ENCODE assay signal across 13 cellular contexts in genomic region chr4:173685761-173686260, GRCh38.
A peak's percentile ranks its signal among the peaks of the same experiment; 100 is the strongest.
DNase-seq lines count a peak whose midpoint lies in the region; ATAC-seq and TF ChIP-seq lines count a peak whose summit lies in the region.
"Had no signal": no experiment of that assay in that cellular context is flagged by ENCODE, and none has a peak within 500 bp of the region (broad histone marks: within the 10 kb centered on the region; RNA-seq: fewer than 3 reads in every experiment).

No MANE protein-coding gene starts in this region.

- no peaks in the 10 kb centered on the region for H3K9me2 ChIP-seq in SK-N-SH

- no peak overlapping the region for H2AFZ ChIP-seq in SK-N-SH (ENCODE audit: low read depth)
- no peak overlapping the region for H2AFZ ChIP-seq in smooth muscle cell (ENCODE audit: low read depth)

- H3K4me2 ChIP-seq in SK-N-SH = peak overlapping the region; percentile 43; the same call in 1 of the 2 replicates
- no peak overlapping the region for H3K4me2 ChIP-seq in smooth muscle cell
- H3K4me2 ChIP-seq: BLaER1 had no signal

- no peak for TF ChIP-seq EP300 in SK-N-SH (IDR thresholded peaks at IDR 0.05; ENCODE audit: borderline replicate concordance in 1 of 2, low read depth in 1 of 2, low read length in 1 of 2)

- no peaks in the 10 kb centered on the region for H3K36me3 ChIP-seq in SK-N-SH (replicated peaks in 1 of 2; ENCODE audit: control insufficient read depth in 1 of 2, insufficient read depth in 2 of 2, low read length in 1 of 2)
- no peaks in the 10 kb centered on the region for H3K36me3 ChIP-seq in smooth muscle cell (ENCODE audit: low read depth)
- H3K36me3 ChIP-seq in psoas muscle (ENCODE audit: insufficient read depth in 1 of 2, low read depth in 1 of 2) = no peaks in the 10 kb centered on the region
- H3K36me3 ChIP-seq: BLaER1 had no signal

- no peak for TF ChIP-seq CTCF in SK-N-SH (IDR thresholded peaks at IDR 0.05)
- TF ChIP-seq CTCF in smooth muscle cell (IDR thresholded peaks at IDR 0.05; ENCODE audit: borderline replicate concordance, insufficient read depth, poor library complexity, severe bottlenecking) = no peak
- TF ChIP-seq CTCF in psoas muscle (IDR thresholded peaks at IDR 0.05) = no peak

- H3K27ac ChIP-seq in SK-N-SH (ENCODE audit: low read depth in 2 of 2, low read length in 1 of 2) (no peak overlapping the region), right cardiac atrium (ENCODE audit: low read length) (peak overlapping the region; percentile 24), smooth muscle cell (ENCODE audit: low read depth) (no peak overlapping the region), psoas muscle (no peak overlapping the region)
- H3K27ac ChIP-seq: 22Rv1, BLaER1 had no signal

- CTCF ChIA-PET in SK-N-SH (lab: Yijun Ruan, JAX) = interaction anchor here (0.8 kb wide), 1 partner anchor 158 kb away, joined by 3 read pairs; no protein-coding TSS in a partner anchor

- H3K79me2 ChIP-seq in SK-N-SH (ENCODE audit: insufficient read depth) (no peaks in the 10 kb centered on the region), smooth muscle cell (ENCODE audit: low read depth) (no peaks in the 10 kb centered on the region)

- no peaks in the 10 kb centered on the region for H4K20me1 ChIP-seq in SK-N-SH (ENCODE audit: insufficient read depth)
- H4K20me1 ChIP-seq in smooth muscle cell (ENCODE audit: low read depth) = no peaks in the 10 kb centered on the region
- H4K20me1 ChIP-seq: BLaER1 had no signal

- no peaks in the 10 kb centered on the region for H3F3A ChIP-seq in SK-N-SH (replicated peaks; ENCODE audit: insufficient read depth)
- H3F3A ChIP-seq in smooth muscle cell (ENCODE audit: low read depth) = no peaks in the 10 kb centered on the region

- DNase-seq in SK-N-SH (no peak), right cardiac atrium (no peak), cardiac septum (ENCODE audit: low spot score) (no peak), head of caudate nucleus (peak in 22 of 42 donors; percentile 14 to 72 (median 31)), smooth muscle cell (lab: John Stamatoyannopoulos, UW; ENCODE audit: unreplicated experiment) (no peak), psoas muscle (no peak), CD1c-positive myeloid dendritic cell (ENCODE audit: extremely low spot score) (no peak)
- DNase-seq: CD4-positive, CD25-positive, alpha-beta regulatory T cell; DMS53 had no signal

- no peaks in the 10 kb centered on the region for H3K9me3 ChIP-seq in SK-N-SH
- no peaks in the 10 kb centered on the region for H3K9me3 ChIP-seq in right cardiac atrium (ENCODE audit: control insufficient read depth, low read length)
- no peaks in the 10 kb centered on the region for H3K9me3 ChIP-seq in smooth muscle cell (replicated peaks; ENCODE audit: low read depth)
- H3K9me3 ChIP-seq in psoas muscle = no peaks in the 10 kb centered on the region
- H3K9me3 ChIP-seq: BLaER1 had no signal

- H3K4me1 ChIP-seq in SK-N-SH (ENCODE audit: control insufficient read depth in 1 of 2, insufficient read depth in 2 of 2, low read depth in 1 of 2, low read length in 1 of 2) (no peaks in the 10 kb centered on the region; a peak in 1 of 4 replicates), right cardiac atrium (ENCODE audit: control insufficient read depth, insufficient read depth, low read length) (no peaks in the 10 kb centered on the region), smooth muscle cell (ENCODE audit: low read depth) (no peaks in the 10 kb centered on the region), psoas muscle (no peaks in the 10 kb centered on the region)
- H3K4me1 ChIP-seq: BLaER1 had no signal

- H3K27me3 ChIP-seq in SK-N-SH (ENCODE audit: insufficient read depth) = no peaks in the 10 kb centered on the region
- no peaks in the 10 kb centered on the region for H3K27me3 ChIP-seq in right cardiac atrium (ENCODE audit: control insufficient read depth, insufficient read depth)
- H3K27me3 ChIP-seq in smooth muscle cell (ENCODE audit: low read depth) = no peaks in the 10 kb centered on the region
- no peaks in the 10 kb centered on the region for H3K27me3 ChIP-seq in psoas muscle (ENCODE audit: insufficient read depth in 3 of 3, low read length in 2 of 3)
- H3K27me3 ChIP-seq: BLaER1 had no signal

- H3K4me3 ChIP-seq in SK-N-SH (ENCODE audit: low read depth in 2 of 2, low read length in 1 of 2) (no peak overlapping the region), right cardiac atrium (ENCODE audit: low read length) (no peak overlapping the region), smooth muscle cell (no peak overlapping the region), psoas muscle (no peak overlapping the region)
- H3K4me3 ChIP-seq: BLaER1 had no signal

- TF ChIP-seq RAD21 in SK-N-SH (IDR thresholded peaks at IDR 0.05; ENCODE audit: low read length) = no peak

- POLR2A ChIA-PET in SK-N-SH (lab: Yijun Ruan, JAX) = no interaction called here

- no peak for ATAC-seq in SK-N-SH treated with all-trans-retinoic acid at 6 μM for 48 hours
- no peak for ATAC-seq in right cardiac atrium
- no peak for ATAC-seq in psoas muscle
- ATAC-seq: HCT116 had no signal

- intact Hi-C loops in right cardiac atrium (cut with DNase I) (no loop called here), cardiac septum (cut with DNase I) (no loop called here), head of caudate nucleus (cut with DNase I) (no loop called here), psoas muscle (cut with DNase I) (no loop called here)

- H3K9ac ChIP-seq in SK-N-SH (no peak overlapping the region), smooth muscle cell (ENCODE audit: low read depth) (no peak overlapping the region)
- H3K9ac ChIP-seq: BLaER1 had no signal

- 57% methylated on average over 1 of the region's 1 CpG for WGBS in SK-N-SH (ENCODE audit: low lambda C conversion rate)
- 37% methylated on average over 1 of the region's 1 CpG for WGBS in right cardiac atrium
- 87% methylated on average over 1 of the region's 1 CpG for WGBS in smooth muscle cell (ENCODE audit: low lambda C conversion rate)
- 54 to 61% (median 58%) methylated on average over 1 of the region's 1 CpG for WGBS in psoas muscle, 3 donors

TF ChIP-seq in SK-N-SH, 30 proteins besides CTCF, POLR2A, EP300 and RAD21:
- TF ChIP-seq CHD2 (IDR thresholded peaks at IDR 0.05; ENCODE audit: low read length, partially characterized antibody) = no peak

TF ChIP-seq in SK-N-SH treated with all-trans-retinoic acid at 6 μM for 48 hours, 23 proteins besides CTCF, POLR2A, EP300 and RAD21 (continues in another document):
- no peak for TF ChIP-seq CSDC2 (CRISPR knock-in tag; IDR thresholded peaks at IDR 0.05)
- TF ChIP-seq ZFP3 (CRISPR knock-in tag; IDR thresholded peaks at IDR 0.05) = no peak
- no peak for TF ChIP-seq ZFP30 (CRISPR knock-in tag; IDR thresholded peaks at IDR 0.05)
- no peak for TF ChIP-seq PATZ1 (CRISPR knock-in tag; IDR thresholded peaks at IDR 0.05; ENCODE audit: borderline replicate concordance)
- no peak for TF ChIP-seq SNAI2 (CRISPR knock-in tag; IDR thresholded peaks at IDR 0.05)
- no peak for TF ChIP-seq ESRRG (CRISPR knock-in tag; IDR thresholded peaks at IDR 0.05)
- TF ChIP-seq ARNTL (CRISPR knock-in tag; IDR thresholded peaks at IDR 0.05; ENCODE audit: borderline replicate concordance, low read depth) = no peak
- TF ChIP-seq BACH2 (CRISPR knock-in tag; IDR thresholded peaks at IDR 0.05; ENCODE audit: borderline replicate concordance) = no peak
- no peak for TF ChIP-seq CSRNP3 (CRISPR knock-in tag; IDR thresholded peaks at IDR 0.05)
- no peak for TF ChIP-seq GLIS3 (CRISPR knock-in tag; IDR thresholded peaks at IDR 0.05)
- TF ChIP-seq POU6F1 (CRISPR knock-in tag; IDR thresholded peaks at IDR 0.05; ENCODE audit: borderline replicate concordance, low read depth) = no peak
- no peak for TF ChIP-seq ZNF70 (CRISPR knock-in tag; IDR thresholded peaks at IDR 0.05)
- no peak for TF ChIP-seq TOX (CRISPR knock-in tag; IDR thresholded peaks at IDR 0.05; ENCODE audit: borderline replicate concordance)
- TF ChIP-seq ZC3H10 (CRISPR knock-in tag; IDR thresholded peaks at IDR 0.05) = no peak

Comparison
In these comparisons a context has a peak if more than half of its experiments do, and no peak if none do; other contexts are left out.
1. DNase-seq: peak in head of caudate nucleus (22 of 42); none in SK-N-SH (single experiment), right cardiac atrium (0 of 3), cardiac septum (single experiment), smooth muscle cell (single experiment), psoas muscle (0 of 2) and CD1c-positive myeloid dendritic cell (single experiment).